In genomic region chr3:186618318-186618938, GRCh38 we compare ENCODE assay signal across 26 cellular contexts. TPM values are rescaled to one million over a fixed set of nuclear protein-coding genes. Genes with fewer than 3 reads are reported as not detected.
"Had no signal": no experiment of that assay in that cellular context is flagged by ENCODE, and none has a peak within 500 bp of the region (broad histone marks: within the 10 kb centered on the region; RNA-seq: fewer than 3 reads in every experiment).

No MANE protein-coding gene starts in this region.

- H3K9me3 Mint-ChIP-seq: activated CD4-positive, alpha-beta memory T cell treated with anti-CD3 and anti-CD28 coated beads for 36 hours; activated naive CD8-positive, alpha-beta T cell treated with anti-CD3 and anti-CD28 coated beads, Interleukin-2, amount 50 U/mL, for 24 hours; activated T-cell treated with anti-CD3 and anti-CD28 coated beads, Interleukin-2, amount 50 U/mL, for 72 hours; endodermal cell; natural killer cell treated with Interleukin-12 subunit alpha and Interleukin-12 subunit beta and Interleukin-15 and Interleukin-18, amount 100 ng/mL, for 72 hours had no signal

- H3K4me3 Mint-ChIP-seq: activated CD4-positive, alpha-beta memory T cell treated with anti-CD3 and anti-CD28 coated beads for 36 hours; activated naive CD8-positive, alpha-beta T cell treated with anti-CD3 and anti-CD28 coated beads, Interleukin-2, amount 50 U/mL, for 24 hours; endodermal cell had no signal

- H3K4me3 ChIP-seq: coronary artery, esophagus squamous epithelium, gastroesophageal sphincter, left ventricle myocardium inferior, thoracic aorta, upper lobe of left lung had no signal

- H3K36me3 ChIP-seq: esophagus squamous epithelium, gastroesophageal sphincter, left ventricle myocardium inferior, thoracic aorta, upper lobe of left lung had no signal

- H3K27me3 ChIP-seq: upper lobe of left lung had no signal

- H3K36me3 Mint-ChIP-seq: activated CD4-positive, alpha-beta memory T cell treated with anti-CD3 and anti-CD28 coated beads for 36 hours; natural killer cell treated with Interleukin-12 subunit alpha and Interleukin-12 subunit beta and Interleukin-15 and Interleukin-18, amount 100 ng/mL, for 72 hours had no signal

- H3K27ac ChIP-seq: coronary artery, esophagus squamous epithelium, gastroesophageal sphincter, left ventricle myocardium inferior, thoracic aorta, upper lobe of left lung had no signal

- H3K9me3 ChIP-seq: esophagus squamous epithelium, gastroesophageal sphincter, left ventricle myocardium inferior, thoracic aorta, upper lobe of left lung had no signal

- ATAC-seq: activated naive CD8-positive, alpha-beta T cell treated with anti-CD3 and anti-CD28 coated beads, Interleukin-2, amount 50 U/mL, for 24 hours; activated T-cell treated with anti-CD3 and anti-CD28 coated beads, Interleukin-2, amount 50 U/mL, for 72 hours; gastroesophageal sphincter; natural killer cell treated with Interleukin-12 subunit alpha and Interleukin-12 subunit beta and Interleukin-15 and Interleukin-18, amount 100 ng/mL, for 72 hours had no signal

- DNase-seq: activated CD4-positive, alpha-beta memory T cell treated with anti-CD3 and anti-CD28 coated beads for 36 hours; activated CD4-positive, alpha-beta T cell treated with anti-CD3 and anti-CD28 coated beads for 48 hours; activated gamma-delta T cell; activated naive CD4-positive, alpha-beta T cell treated with anti-CD3 and anti-CD28 coated beads, Interleukin-2, amount 50 U/mL, for 16 hours; activated naive CD8-positive, alpha-beta T cell treated with anti-CD3 and anti-CD28 coated beads, Interleukin-2, amount 50 U/mL, for 24 hours; activated T-cell treated with anti-CD3 and anti-CD28 coated beads, Interleukin-2, amount 50 U/mL, for 72 hours; cerebellar nuclear complex; endodermal cell; esophagus squamous epithelium; head of caudate nucleus; kidney; left ventricle myocardium inferior; midbrain; retina; stimulated activated CD4-positive, alpha-beta T cell treated with anti-CD3 and anti-CD28 coated beads, Interleukin-2, amount 100 ng/mL, for 48 hours; stimulated activated CD8-positive, alpha-beta memory T cell treated with anti-CD3 and anti-CD28 coated beads, Interleukin-4, amount 100 ng/mL, for 48 hours; stimulated activated naive CD4-positive, alpha-beta T cell treated with Interleukin-2 at 50 U/mL for 16 hours; upper lobe of left lung had no signal

- H3K27ac Mint-ChIP-seq: activated CD4-positive, alpha-beta memory T cell treated with anti-CD3 and anti-CD28 coated beads for 36 hours; activated naive CD8-positive, alpha-beta T cell treated with anti-CD3 and anti-CD28 coated beads, Interleukin-2, amount 50 U/mL, for 24 hours; activated T-cell treated with anti-CD3 and anti-CD28 coated beads, Interleukin-2, amount 50 U/mL, for 72 hours; endodermal cell; natural killer cell treated with Interleukin-12 subunit alpha and Interleukin-12 subunit beta and Interleukin-15 and Interleukin-18, amount 100 ng/mL, for 72 hours; progenitor cell of endocrine pancreas had no signal

RNA-seq across cellular contexts. Expression of gene AHSG, which starts 5.6 kb away (rescaled TPM):
- total RNA-seq: activated CD4-positive, alpha-beta memory T cell treated with anti-CD3 and anti-CD28 coated beads for 36 hours; endodermal cell; esophagus squamous epithelium; gastroesophageal sphincter; kidney; left ventricle myocardium inferior; natural killer cell treated with Interleukin-12 subunit alpha and Interleukin-12 subunit beta and Interleukin-15 and Interleukin-18, amount 100 ng/mL, for 72 hours; osteocyte; T-helper 2 cell treated with Interferon-gamma antibody and Interleukin-4, amounts not matched to agents 100 ng/mL and 5 ng/mL, for 36 hours; thoracic aorta had no signal

RNA-seq across cellular contexts. Expression of gene FETUB, which starts 21.8 kb away (rescaled TPM):
- total RNA-seq: activated CD4-positive, alpha-beta memory T cell treated with anti-CD3 and anti-CD28 coated beads for 36 hours; activated T-cell treated with anti-CD3 and anti-CD28 coated beads, Interleukin-2, amount 50 U/mL, for 72 hours; endodermal cell; gastroesophageal sphincter; kidney; left ventricle myocardium inferior; mammary epithelial cell; natural killer cell treated with Interleukin-12 subunit alpha and Interleukin-12 subunit beta and Interleukin-15 and Interleukin-18, amount 100 ng/mL, for 72 hours; osteocyte; progenitor cell of endocrine pancreas; T-helper 2 cell treated with Interferon-gamma antibody and Interleukin-4, amounts not matched to agents 100 ng/mL and 5 ng/mL, for 36 hours; thoracic aorta; upper lobe of left lung had no signal

RNA-seq across cellular contexts. Expression of gene HRG, which starts 47.4 kb away (rescaled TPM):
- total RNA-seq: activated CD4-positive, alpha-beta memory T cell treated with anti-CD3 and anti-CD28 coated beads for 36 hours; activated T-cell treated with anti-CD3 and anti-CD28 coated beads, Interleukin-2, amount 50 U/mL, for 72 hours; endodermal cell; esophagus squamous epithelium; gastroesophageal sphincter; left ventricle myocardium inferior; natural killer cell treated with Interleukin-12 subunit alpha and Interleukin-12 subunit beta and Interleukin-15 and Interleukin-18, amount 100 ng/mL, for 72 hours; osteocyte; progenitor cell of endocrine pancreas; T-helper 2 cell treated with Interferon-gamma antibody and Interleukin-4, amounts not matched to agents 100 ng/mL and 5 ng/mL, for 36 hours; thoracic aorta had no signal
